17 cellular contexts compared by ENCODE assay signal in the genomic region with DNA sequence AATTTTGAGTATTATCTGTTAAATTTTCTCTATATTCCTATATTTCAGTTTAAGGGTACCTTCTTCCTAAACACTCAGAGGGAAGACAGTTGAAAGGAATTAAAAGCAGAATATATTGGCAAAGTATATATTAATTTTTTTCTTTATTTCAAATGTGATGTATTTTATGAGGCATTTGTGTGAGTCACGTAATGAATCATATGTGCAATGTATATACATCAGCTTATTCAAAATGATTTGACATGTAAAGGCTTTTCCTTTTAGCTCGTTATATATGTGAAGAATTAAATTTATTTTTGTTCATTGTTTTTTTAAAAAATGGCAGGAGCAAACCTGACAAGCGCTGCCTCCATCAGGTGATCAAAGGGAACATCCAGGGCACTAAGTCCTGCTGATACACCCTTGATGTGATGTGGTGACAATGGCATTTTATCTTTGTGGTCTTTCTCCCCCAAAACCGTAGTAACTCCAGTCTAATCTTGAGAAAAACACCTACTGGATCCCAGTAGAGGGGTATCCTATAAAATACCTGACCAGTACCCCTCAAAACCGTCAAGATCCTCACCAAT. TPM values are rescaled to one million over a fixed set of nuclear protein-coding genes. Genes with fewer than 3 reads are reported as not detected.
DNase-seq lines count a peak whose midpoint lies in the region; ATAC-seq, FAIRE-seq and TF ChIP-seq lines count a peak whose summit lies in the region.
"Had no signal": no experiment of that assay in that cellular context is flagged by ENCODE, and none has a peak within 500 bp of the region (broad histone marks: within the 10 kb centered on the region; RNA-seq: fewer than 3 reads in every experiment).

No MANE protein-coding gene starts in this region.

- no peak overlapping the region for H2BK12ac ChIP-seq in H1 (ENCODE audit: low read depth, low read length)

- H2AK9ac ChIP-seq in IMR-90 (replicated peaks; ENCODE audit: low read depth, low read length, poor library complexity) = peak overlapping the region; percentile 3

- no peak overlapping the region for H3K4me3 ChIP-seq in IMR-90 (ENCODE audit: insufficient read depth, low read depth, low read length)
- no peak overlapping the region for H3K4me3 ChIP-seq in H1 (ENCODE audit: extremely low read depth in 1 of 4, insufficient read depth in 2 of 4, low read depth in 3 of 4, low read length in 4 of 4)
- H3K4me3 ChIP-seq in tibial nerve = no peak overlapping the region
- H3K4me3 ChIP-seq: BLaER1, MG63 had no signal

- peaks cover 42% of the 10 kb centered on the region for H3K4me1 Mint-ChIP-seq in nephron progenitor cell

- H2BK120ac ChIP-seq in IMR-90 (ENCODE audit: low read depth, low read length) (no peak overlapping the region), H1 (replicated peaks; ENCODE audit: low read depth, low read length) (no peak overlapping the region)

- DNase-seq in IMR-90 (peak; percentile 62), H1 (ENCODE audit: low read depth in 1 of 2, low spot score in 2 of 2) (no peak), nephron progenitor cell (no peak), C1 segment of cervical spinal cord (lab: John Stamatoyannopoulos, UW) (no peak), tibial nerve (ENCODE audit: low spot score in 2 of 2) (no peak)
- DNase-seq in activated CD8-positive, alpha-beta memory T cell treated with anti-CD3 and anti-CD28 coated beads, Interleukin-2, amount 50 U/mL, for 4 hours = no peak
- DNase-seq: DMS 273 treated with DMSO at 0.1 percent for 48 hours, H7, MG63, NCI-H1105, NCI-H187, NCI-H446, NCI-H748 treated with DMSO at 0.1 percent for 48 hours had no signal

- POLR2A ChIA-PET in IMR-90 (lab: Charles Lee; ENCODE audit: unreplicated experiment) (no interaction called here), H1 (lab: Charles Lee; ENCODE audit: partially characterized antibody) (interaction anchor here (3.5 kb wide), 1 partner anchor 10 kb away, joined by 19 read pairs; the partner anchor contains the start of gene WWC2)

- H2AFZ ChIP-seq in IMR-90 (replicated peaks; ENCODE audit: low read length, poor library complexity) (no peak overlapping the region), H1 (ENCODE audit: low read length) (no peak overlapping the region)

- H3K4me2 ChIP-seq in IMR-90 (ENCODE audit: low read depth, low read length) = no peak overlapping the region
- H3K4me2 ChIP-seq in H1 (ENCODE audit: insufficient read depth in 1 of 2, low read depth in 2 of 2, low read length in 2 of 2) = no peak overlapping the region
- H3K4me2 ChIP-seq: BLaER1, KMS-11 had no signal

- H2BK5ac ChIP-seq in IMR-90 (ENCODE audit: low read depth, low read length, poor library complexity, severe bottlenecking) (peak overlapping the region; percentile 34), H1 (ENCODE audit: low read depth, low read length) (no peak overlapping the region)

- peaks cover 46% of the 10 kb centered on the region for H4K20me1 ChIP-seq in IMR-90 (ENCODE audit: insufficient read depth, low read length)
- H4K20me1 ChIP-seq in H1 (replicated peaks in 1 of 2; ENCODE audit: control insufficient read depth in 1 of 2, insufficient read depth in 2 of 2, low read length in 2 of 2) = peaks cover 3 to 4% of the 10 kb centered on the region in 2 experiments

- no peak overlapping the region for H3K4me3 Mint-ChIP-seq in nephron progenitor cell

- H2BK20ac ChIP-seq in IMR-90 (ENCODE audit: low read depth, low read length) = no peak overlapping the region
- no peak overlapping the region for H2BK20ac ChIP-seq in H1 (ENCODE audit: low read length)

- H3K23ac ChIP-seq in IMR-90 (ENCODE audit: low read depth, low read length) = no peak overlapping the region; the same call in 1 of the 2 replicates
- no peak overlapping the region for H3K23ac ChIP-seq in H1 (ENCODE audit: insufficient read length)

- WGBS in IMR-90 (ENCODE audit: extremely low coverage in 2 of 2, insufficient read length in 1 of 2), 2 experiments = no CpG with 5 or more reads among the region's 5 CpGs
- 82% methylated on average over 5 of the region's 5 CpGs; no CpG with 5 or more reads in 1 of the 2 experiments for WGBS in H1 (ENCODE audit: extremely low coverage in 1 of 2, insufficient coverage in 1 of 2, insufficient read length in 1 of 2, insufficient replicate concordance in 2 of 2, low coverage in 1 of 2, low lambda C conversion rate in 2 of 2, missing lambda C conversion rate in 1 of 2), 2 experiments
- WGBS in tibial nerve, 2 donors = 89 to 95% methylated on average over 5 of the region's 5 CpGs

- CTCF ChIA-PET in IMR-90 (lab: Yijun Ruan, JAX) (interaction anchor here (2.2 kb wide), 1 partner anchor 154 kb away, joined by 6 read pairs; no protein-coding TSS in a partner anchor), H1 (lab: Charles Lee; ENCODE audit: partially characterized antibody) (interaction anchor here (0.7 to 1.5 kb wide), 6 partner anchors 26 to 154 kb away, joined by 4 to 6 read pairs (median 4); no protein-coding TSS in a partner anchor)

- H4K91ac ChIP-seq in IMR-90 (ENCODE audit: insufficient read depth, low read depth, low read length) (no peak overlapping the region), H1 (replicated peaks; ENCODE audit: insufficient read length, low read length) (no peak overlapping the region)

- H3K27ac ChIP-seq in IMR-90 (ENCODE audit: insufficient read depth, low read length) (no peak overlapping the region), H1 (ENCODE audit: low read depth, low read length) (no peak overlapping the region), tibial nerve (no peak overlapping the region)
- H3K27ac ChIP-seq: BLaER1, KMS-11 had no signal

- dilution Hi-C loops in IMR-90 (cut with HindIII; ENCODE audit: low sequenced_read_pairs, unreplicated experiment) = no loop called here

- in situ Hi-C loops in IMR-90 (cut with MboI; ENCODE audit: low sequenced_read_pairs) = no loop called here

- TF ChIP-seq CTCF in IMR-90 (conservative IDR thresholded peaks at IDR 0.05; ENCODE audit: low read depth, low read length) (no peak), H1 (IDR thresholded peaks at IDR 0.05; ENCODE audit: control extremely low read depth in 1 of 3, insufficient read depth in 1 of 3, low read depth in 1 of 3, low read length in 3 of 3) (peak in 2 of 3 experiments; percentile 16 to 24; a peak in 3 of 4 replicates), nephron progenitor cell (IDR thresholded peaks at IDR 0.05) (no peak), tibial nerve (IDR thresholded peaks at IDR 0.05) (no peak)

- H2AK5ac ChIP-seq in IMR-90 (ENCODE audit: low read depth, low read length) (peak overlapping the region; percentile 11; the same call in 1 of the 2 replicates), H1 (ENCODE audit: low read depth, low read length) (no peak overlapping the region; the same call in 1 of the 2 replicates)

- no peak overlapping the region for H2BK15ac ChIP-seq in IMR-90 (ENCODE audit: low read depth, low read length)
- H2BK15ac ChIP-seq in H1 (ENCODE audit: low read length) = no peak overlapping the region

- no peak for ATAC-seq in IMR-90 (ENCODE audit: low read depth)

- peaks cover 12 to 65% of the 10 kb centered on the region in 2 experiments for H3K79me1 ChIP-seq in IMR-90 (ENCODE audit: low read depth in 1 of 2, low read length in 2 of 2)
- 0 out of 2 replicates have a peak, but pooled peaks cover under 1% of the 10 kb centered on the region for H3K79me1 ChIP-seq in H1 (ENCODE audit: low read depth, low read length)

- no peak overlapping the region for H3K18ac ChIP-seq in IMR-90 (ENCODE audit: low read depth, low read length)
- H3K18ac ChIP-seq in H1 (ENCODE audit: extremely low read depth, low read length) = no peak overlapping the region

- H3K27ac Mint-ChIP-seq in nephron progenitor cell = peak overlapping the region; percentile 68

- H3K4ac ChIP-seq in IMR-90 (ENCODE audit: low read depth, low read length) (peak overlapping the region; percentile 33; the same call in 1 of the 2 replicates), H1 (replicated peaks; ENCODE audit: insufficient read length, low read depth, low read length) (no peak overlapping the region)

- H3K56ac ChIP-seq in IMR-90 (ENCODE audit: extremely low read depth, insufficient read depth, low read length) (no peak overlapping the region), H1 (replicated peaks; ENCODE audit: insufficient read length, low read depth, low read length) (no peak overlapping the region)

- 0 out of 2 replicates have a peak, but pooled peaks cover 9% of the 10 kb centered on the region for H3K9me1 ChIP-seq in IMR-90 (ENCODE audit: insufficient read depth, low read length)

- 0 out of 2 replicates have a peak, but pooled peaks cover under 1% of the 10 kb centered on the region for H3K23me2 ChIP-seq in H1 (ENCODE audit: low read depth, low read length)

- intact Hi-C loops in IMR-90 (cut with micrococcal nuclease) = loop anchor here (2.0 kb wide), 1 partner anchor 65 kb away; no protein-coding TSS in a partner anchor

- H3K4me1 ChIP-seq in IMR-90 (ENCODE audit: control insufficient read depth, insufficient read depth, low read length) (peaks cover 17% of the 10 kb centered on the region), H1 (replicated peaks in 1 of 4; ENCODE audit: control insufficient read depth in 3 of 4, insufficient read depth in 4 of 4, low read length in 3 of 4) (peaks cover 2 to 29% (median 10%) of the 10 kb centered on the region in 4 experiments; a peak in 5 of 7 replicates), tibial nerve (peaks cover 0 to 9% (median 0%) of the 10 kb centered on the region in 4 donors)
- H3K4me1 ChIP-seq: BLaER1 had no signal

- H3K36me3 ChIP-seq in IMR-90 (ENCODE audit: control insufficient read depth, insufficient read depth, low read length) (no peaks in the 10 kb centered on the region), H1 (ENCODE audit: control insufficient read depth in 2 of 4, insufficient read depth in 4 of 4, low read length in 3 of 4) (no peaks in the 10 kb centered on the region; a peak in 1 of 8 replicates), tibial nerve (no peaks in the 10 kb centered on the region)
- H3K36me3 ChIP-seq: BLaER1, MG63 had no signal

- no TSS peak for BruUV-seq in IMR-90 (replicated peaks; lab: Mats Ljungman, UMichigan)

- no peaks in the 10 kb centered on the region for H3K27me3 ChIP-seq in IMR-90 (ENCODE audit: control insufficient read depth, insufficient read depth, low read length)
- H3K27me3 ChIP-seq in H1 (replicated peaks in 1 of 4; ENCODE audit: control insufficient read depth in 3 of 4, extremely low read depth in 1 of 4, insufficient read depth in 3 of 4, low read length in 3 of 4) = no peaks in the 10 kb centered on the region
- H3K27me3 ChIP-seq in tibial nerve = no peaks in the 10 kb centered on the region
- H3K27me3 ChIP-seq: BLaER1, MG63 had no signal

- H4K8ac ChIP-seq in IMR-90 (ENCODE audit: low read depth in 2 of 2, low read length in 2 of 2) = peak overlapping the region in 1 of 2 experiments; percentile 40; a peak in 2 of 4 replicates
- H4K8ac ChIP-seq in H1 (ENCODE audit: extremely low read depth, insufficient read depth, low read length) = no peak overlapping the region

- FAIRE-seq in G401.6 (lab: Jason Lieb, UNC) = peak; percentile 3
- peak; percentile 13 for FAIRE-seq in H1 (lab: Jason Lieb, UNC)
- FAIRE-seq: RCC 7860 had no signal

- H3K9me3 ChIP-seq in IMR-90 (ENCODE audit: control insufficient read depth, insufficient read depth, low read length) (no peaks in the 10 kb centered on the region), H1 (ENCODE audit: insufficient read depth in 2 of 2, low read depth in 1 of 2, low read length in 1 of 2) (no peaks in the 10 kb centered on the region), tibial nerve (no peaks in the 10 kb centered on the region)
- H3K9me3 ChIP-seq: BLaER1, MG63 had no signal

- no peak for TF ChIP-seq EP300 in H1 (IDR thresholded peaks at IDR 0.05; ENCODE audit: borderline replicate concordance in 1 of 2, low read depth in 2 of 2, low read length in 2 of 2)
- TF ChIP-seq EP300 in tibial nerve (IDR thresholded peaks at IDR 0.05) = no peak

- TF ChIP-seq RAD21 in IMR-90 (IDR thresholded peaks at IDR 0.05; ENCODE audit: low read length) = no peak
- TF ChIP-seq RAD21 in H1 (IDR thresholded peaks at IDR 0.05 in 1 of 2, conservative IDR thresholded peaks at IDR 0.05 in 1 of 2; ENCODE audit: low read depth in 2 of 2, low read length in 2 of 2) = peak; percentile 10 to 18; a peak in 1 of 4 replicates

- peaks cover 4% of the 10 kb centered on the region for H3K27me3 Mint-ChIP-seq in nephron progenitor cell (ENCODE audit: low read depth, poor library complexity)

- peaks cover 38% of the 10 kb centered on the region for H3K36me3 Mint-ChIP-seq in nephron progenitor cell (ENCODE audit: low read depth)

- no peak overlapping the region; the same call in 1 of the 2 replicates for H4K5ac ChIP-seq in IMR-90 (ENCODE audit: low read depth, low read length)
- H4K5ac ChIP-seq in H1 (ENCODE audit: insufficient read length, low read depth, low read length) = no peak overlapping the region

- H3K9ac ChIP-seq in IMR-90 (ENCODE audit: low read depth, low read length) (no peak overlapping the region), H1 (replicated peaks in 1 of 4; ENCODE audit: extremely low read depth in 1 of 4, low read depth in 3 of 4, low read length in 3 of 4) (no peak overlapping the region)
- H3K9ac ChIP-seq: BLaER1, KMS-11 had no signal

- peaks cover 3% of the 10 kb centered on the region for H3K9me3 Mint-ChIP-seq in nephron progenitor cell

- peaks cover 53 to 100% of the 10 kb centered on the region in 2 experiments for H3K79me2 ChIP-seq in H1 (ENCODE audit: control insufficient read depth in 1 of 2, insufficient read depth in 2 of 2, low read length in 2 of 2)

- TF ChIP-seq POLR2A in IMR-90 (IDR thresholded peaks at IDR 0.05; ENCODE audit: low read depth, low read length) (no peak), H1 (IDR thresholded peaks at IDR 0.05; ENCODE audit: control extremely low read depth in 1 of 2, low read depth in 2 of 2, low read length in 2 of 2) (no peak), tibial nerve (IDR thresholded peaks at IDR 0.05) (no peak)

- peak overlapping the region; percentile 4; the same call in 1 of the 2 replicates for H3K14ac ChIP-seq in IMR-90 (replicated peaks; ENCODE audit: low read depth, low read length)
- H3K14ac ChIP-seq in H1 (ENCODE audit: insufficient read length) = no peak overlapping the region

RNA-seq across cellular contexts. Expression of gene WWC2, which starts 8.9 kb away (rescaled TPM):
- total RNA-seq in IMR-90 (2012; rRNA removed) = 27.4 and 28.1 TPM in 2 replicates
- polyA plus RNA-seq in IMR-90 (2012; rRNA removed) = 25.0 and 26.6 TPM in 2 replicates
- polyA plus RNA-seq in IMR-90 (2012; cell fraction: cytosol; rRNA removed) = 8.8 and 32.0 TPM in 2 replicates
- polyA plus RNA-seq in IMR-90 (2012; cell fraction: nucleus; rRNA removed; ENCODE audit: low replicate concordance) = 15.1 and 50.3 TPM in 2 replicates
- total RNA-seq in H1 (2021; fragmentation: NEBNext Ultra II Directional; extraction: Animal tissue kit (Norgen Biotek cat#: 25700)) = 135 and 138 TPM in 2 replicates
- polyA plus RNA-seq in H1 (2011; rRNA removed) = 17.6 and 19.7 TPM in 2 replicates
- polyA plus RNA-seq in H1 (2011; cell fraction: cytosol; rRNA removed) = 34.7 TPM
- 91.3 TPM for polyA plus RNA-seq in H1 (2011; cell fraction: nucleus; rRNA removed)
- polyA plus RNA-seq in H1 (2012, experiment 1 of 2) = 42.6 to 53.5 TPM (median 51.2 TPM) in 4 replicates
- 2.1 TPM for polyA plus RNA-seq in H1 (2012, experiment 2 of 2)
- polyA plus RNA-seq in H1 (2013, experiment 1 of 2) = 61.9 TPM
- polyA plus RNA-seq in H1 (2013, experiment 2 of 2) = 56.0 TPM
- 69.2 and 84.2 TPM in 2 replicates for polyA minus RNA-seq in H1 (2011; rRNA and poly(A)+ RNA removed)
- polyA minus RNA-seq in H1 (2011; cell fraction: cytosol; rRNA and poly(A)+ RNA removed) = 47.3 TPM
- 203 TPM for polyA minus RNA-seq in H1 (2011; cell fraction: nucleus; rRNA and poly(A)+ RNA removed)
- 10 to 100 TPM; 38.2 to 60.9 (median 42.9) TPM for total RNA-seq in tibial nerve

Comparison
In these comparisons a context has a peak if more than half of its experiments do, and no peak if none do; other contexts are left out.
1. CTCF ChIP-seq: peak in H1 (2 of 3); none in IMR-90 (single experiment), nephron progenitor cell (single experiment) and tibial nerve (0 of 5).